In the genomic region with DNA sequence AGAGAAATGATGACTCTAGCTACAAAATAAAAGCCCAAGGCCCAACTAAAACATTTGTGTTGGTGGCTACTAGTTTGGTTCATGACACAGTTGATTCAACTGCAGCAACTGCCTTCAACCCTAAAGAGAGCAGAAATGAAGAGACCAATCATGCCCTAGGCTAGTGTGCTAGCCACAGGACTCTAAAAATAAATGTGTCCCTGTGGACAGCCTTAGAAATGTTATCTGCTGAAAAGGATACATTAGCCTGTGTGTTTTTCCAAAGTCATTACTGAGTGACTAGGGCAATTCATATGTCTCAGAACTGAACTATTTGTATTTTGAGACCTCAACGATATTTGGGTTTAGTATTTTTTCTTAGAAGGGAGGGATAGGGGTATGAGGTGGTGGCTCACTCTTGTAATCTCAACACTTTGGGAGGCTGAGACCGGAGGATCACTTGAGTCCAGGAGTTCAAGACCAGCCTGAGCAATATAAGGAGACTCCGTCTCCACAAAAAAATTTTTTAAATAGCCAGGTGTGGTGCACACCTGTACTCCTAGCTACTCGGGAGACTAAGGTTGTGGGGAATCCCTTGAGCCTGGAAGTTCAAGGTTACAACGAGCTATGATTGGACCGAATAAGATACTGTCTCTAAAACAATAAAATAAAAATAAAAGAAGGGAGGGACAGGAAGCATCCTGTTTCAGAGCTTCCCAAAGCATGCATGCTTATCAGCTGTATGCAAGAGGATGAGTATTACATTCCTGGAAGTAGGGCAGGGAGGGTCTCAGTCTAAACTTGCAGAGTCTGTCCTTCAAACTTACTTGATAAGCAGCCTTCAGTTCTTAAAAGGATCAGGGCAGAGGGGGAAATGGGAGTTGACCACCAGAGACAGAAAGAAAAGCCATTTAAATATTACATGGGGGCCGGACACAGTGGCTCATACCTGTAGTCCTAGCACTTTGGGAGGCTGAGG, we compare ENCODE assay signal across 1 cellular context.
A peak's percentile ranks its signal among the peaks of the same experiment; 100 is the strongest.
TF ChIP-seq lines count a peak whose summit lies in the region.

No MANE protein-coding gene starts in this region.

TF ChIP-seq in K562, 482 proteins besides CTCF, POLR2A, EP300 and RAD21 (continued from another document and continues in another):
- TF ChIP-seq ZNF324 (CRISPR knock-in tag; IDR thresholded peaks at IDR 0.05) = no peak
- no peak for TF ChIP-seq FUS (optimal IDR thresholded peaks at IDR 0.05; ENCODE audit: low read depth, low read length)
- no peak for TF ChIP-seq GABPB1 (CRISPR knock-in tag; IDR thresholded peaks at IDR 0.05)
- peak; percentile 87 for TF ChIP-seq FOSL1 (tag; conservative IDR thresholded peaks at IDR 0.05)
- TF ChIP-seq, protein P1, sequence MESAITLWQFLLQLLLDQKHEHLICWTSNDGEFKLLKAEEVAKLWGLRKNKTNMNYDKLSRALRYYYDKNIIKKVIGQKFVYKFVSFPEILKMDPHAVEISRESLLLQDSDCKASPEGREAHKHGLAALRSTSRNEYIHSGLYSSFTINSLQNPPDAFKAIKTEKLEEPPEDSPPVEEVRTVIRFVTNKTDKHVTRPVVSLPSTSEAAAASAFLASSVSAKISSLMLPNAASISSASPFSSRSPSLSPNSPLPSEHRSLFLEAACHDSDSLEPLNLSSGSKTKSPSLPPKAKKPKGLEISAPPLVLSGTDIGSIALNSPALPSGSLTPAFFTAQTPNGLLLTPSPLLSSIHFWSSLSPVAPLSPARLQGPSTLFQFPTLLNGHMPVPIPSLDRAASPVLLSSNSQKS (CRISPR knock-in tag; IDR thresholded peaks at IDR 0.05) = no peak
- TF ChIP-seq KLF13 (tag; IDR thresholded peaks at IDR 0.05; ENCODE audit: borderline replicate concordance, low read depth) = no peak
- TF ChIP-seq ZNF764 (CRISPR knock-in tag; IDR thresholded peaks at IDR 0.05; ENCODE audit: low read depth) = no peak
- peak; percentile 92 for TF ChIP-seq SOX6 (IDR thresholded peaks at IDR 0.05)
- no peak for TF ChIP-seq E2F3 (CRISPR knock-in tag; IDR thresholded peaks at IDR 0.05)
- peak; percentile 26 for TF ChIP-seq BRD9 (IDR thresholded peaks at IDR 0.05; ENCODE audit: low read depth, partially characterized antibody)
- peak; percentile 81 for TF ChIP-seq ETV5 (CRISPR knock-in tag; IDR thresholded peaks at IDR 0.05; ENCODE audit: low read depth)
- TF ChIP-seq POLR3G (IDR thresholded peaks at IDR 0.05; ENCODE audit: extremely low read depth, insufficient read length, insufficient replicate concordance) = no peak
- TF ChIP-seq, protein P2, sequence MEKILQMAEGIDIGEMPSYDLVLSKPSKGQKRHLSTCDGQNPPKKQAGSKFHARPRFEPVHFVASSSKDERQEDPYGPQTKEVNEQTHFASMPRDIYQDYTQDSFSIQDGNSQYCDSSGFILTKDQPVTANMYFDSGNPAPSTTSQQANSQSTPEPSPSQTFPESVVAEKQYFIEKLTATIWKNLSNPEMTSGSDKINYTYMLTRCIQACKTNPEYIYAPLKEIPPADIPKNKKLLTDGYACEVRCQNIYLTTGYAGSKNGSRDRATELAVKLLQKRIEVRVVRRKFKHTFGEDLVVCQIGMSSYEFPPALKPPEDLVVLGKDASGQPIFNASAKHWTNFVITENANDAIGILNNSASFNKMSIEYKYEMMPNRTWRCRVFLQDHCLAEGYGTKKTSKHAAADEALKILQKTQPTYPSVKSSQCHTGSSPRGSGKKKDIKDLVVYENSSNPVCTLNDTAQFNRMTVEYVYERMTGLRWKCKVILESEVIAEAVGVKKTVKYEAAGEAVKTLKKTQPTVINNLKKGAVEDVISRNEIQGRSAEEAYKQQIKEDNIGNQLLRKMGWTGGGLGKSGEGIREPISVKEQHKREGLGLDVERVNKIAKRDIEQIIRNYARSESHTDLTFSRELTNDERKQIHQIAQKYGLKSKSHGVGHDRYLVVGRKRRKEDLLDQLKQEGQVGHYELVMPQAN (IDR thresholded peaks at IDR 0.05; ENCODE audit: borderline replicate concordance) = peak; percentile 23; the same call in 1 of the 2 replicates
- TF ChIP-seq, protein P3, sequence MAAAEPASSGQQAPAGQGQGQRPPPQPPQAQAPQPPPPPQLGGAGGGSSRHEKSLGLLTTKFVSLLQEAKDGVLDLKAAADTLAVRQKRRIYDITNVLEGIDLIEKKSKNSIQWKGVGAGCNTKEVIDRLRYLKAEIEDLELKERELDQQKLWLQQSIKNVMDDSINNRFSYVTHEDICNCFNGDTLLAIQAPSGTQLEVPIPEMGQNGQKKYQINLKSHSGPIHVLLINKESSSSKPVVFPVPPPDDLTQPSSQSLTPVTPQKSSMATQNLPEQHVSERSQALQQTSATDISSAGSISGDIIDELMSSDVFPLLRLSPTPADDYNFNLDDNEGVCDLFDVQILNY (CRISPR knock-in tag; IDR thresholded peaks at IDR 0.05) = no peak
- TF ChIP-seq, protein P4, sequence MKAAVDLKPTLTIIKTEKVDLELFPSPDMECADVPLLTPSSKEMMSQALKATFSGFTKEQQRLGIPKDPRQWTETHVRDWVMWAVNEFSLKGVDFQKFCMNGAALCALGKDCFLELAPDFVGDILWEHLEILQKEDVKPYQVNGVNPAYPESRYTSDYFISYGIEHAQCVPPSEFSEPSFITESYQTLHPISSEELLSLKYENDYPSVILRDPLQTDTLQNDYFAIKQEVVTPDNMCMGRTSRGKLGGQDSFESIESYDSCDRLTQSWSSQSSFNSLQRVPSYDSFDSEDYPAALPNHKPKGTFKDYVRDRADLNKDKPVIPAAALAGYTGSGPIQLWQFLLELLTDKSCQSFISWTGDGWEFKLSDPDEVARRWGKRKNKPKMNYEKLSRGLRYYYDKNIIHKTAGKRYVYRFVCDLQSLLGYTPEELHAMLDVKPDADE (conservative IDR thresholded peaks at IDR 0.05; ENCODE audit: control insufficient read depth, low read depth, low read length) = no peak
- TF ChIP-seq PML (IDR thresholded peaks at IDR 0.05; ENCODE audit: low read length) = peak; percentile 55; the same call in 1 of the 2 replicates
- no peak for TF ChIP-seq ZNF3 (CRISPR knock-in tag; IDR thresholded peaks at IDR 0.05)
- no peak for TF ChIP-seq FOXA1 (IDR thresholded peaks at IDR 0.05; ENCODE audit: borderline replicate concordance)
- TF ChIP-seq, protein P5, sequence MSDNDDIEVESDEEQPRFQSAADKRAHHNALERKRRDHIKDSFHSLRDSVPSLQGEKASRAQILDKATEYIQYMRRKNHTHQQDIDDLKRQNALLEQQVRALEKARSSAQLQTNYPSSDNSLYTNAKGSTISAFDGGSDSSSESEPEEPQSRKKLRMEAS (CRISPR knock-in tag; IDR thresholded peaks at IDR 0.05) = no peak
- peak; percentile 72 for TF ChIP-seq C11orf30 (IDR thresholded peaks at IDR 0.05; ENCODE audit: low read depth)
- TF ChIP-seq THRAP3 (IDR thresholded peaks at IDR 0.05; ENCODE audit: borderline replicate concordance) = peak; percentile 66; the same call in 1 of the 2 replicates
- peak; percentile 92 for TF ChIP-seq TCF3 (CRISPR knock-in tag; IDR thresholded peaks at IDR 0.05)
- TF ChIP-seq, protein P6, sequence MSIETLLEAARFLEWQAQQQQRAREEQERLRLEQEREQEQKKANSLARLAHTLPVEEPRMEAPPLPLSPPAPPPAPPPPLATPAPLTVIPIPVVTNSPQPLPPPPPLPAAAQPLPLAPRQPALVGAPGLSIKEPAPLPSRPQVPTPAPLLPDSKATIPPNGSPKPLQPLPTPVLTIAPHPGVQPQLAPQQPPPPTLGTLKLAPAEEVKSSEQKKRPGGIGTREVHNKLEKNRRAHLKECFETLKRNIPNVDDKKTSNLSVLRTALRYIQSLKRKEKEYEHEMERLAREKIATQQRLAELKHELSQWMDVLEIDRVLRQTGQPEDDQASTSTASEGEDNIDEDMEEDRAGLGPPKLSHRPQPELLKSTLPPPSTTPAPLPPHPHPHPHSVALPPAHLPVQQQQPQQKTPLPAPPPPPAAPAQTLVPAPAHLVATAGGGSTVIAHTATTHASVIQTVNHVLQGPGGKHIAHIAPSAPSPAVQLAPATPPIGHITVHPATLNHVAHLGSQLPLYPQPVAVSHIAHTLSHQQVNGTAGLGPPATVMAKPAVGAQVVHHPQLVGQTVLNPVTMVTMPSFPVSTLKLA (conservative IDR thresholded peaks at IDR 0.05) = peak; percentile 38 to 61; a peak in 1 of 4 replicates
- no peak for TF ChIP-seq ZFX (CRISPR knock-in tag; IDR thresholded peaks at IDR 0.05)
- no peak for TF ChIP-seq SRSF9 (IDR thresholded peaks at IDR 0.05; ENCODE audit: borderline replicate concordance, low read depth, low read length)
- TF ChIP-seq GTF2E2 (tag; IDR thresholded peaks at IDR 0.05) = peak; percentile 29; the same call in 1 of the 2 replicates
- 0 out of 4 replicates have a peak, but pooled peaks of 1 of the 2 experiments have one; percentile 24 for TF ChIP-seq ETV6 (IDR thresholded peaks at IDR 0.05; ENCODE audit: borderline replicate concordance in 1 of 2, low read depth in 2 of 2, low read length in 1 of 2)
- TF ChIP-seq ETV6 (CRISPR knock-in tag; IDR thresholded peaks at IDR 0.05; ENCODE audit: borderline replicate concordance) = no peak
- peak; percentile 36; the same call in 1 of the 2 replicates for TF ChIP-seq GATAD2B (IDR thresholded peaks at IDR 0.05; ENCODE audit: borderline replicate concordance)
- TF ChIP-seq ZNF41 (CRISPR knock-in tag; conservative IDR thresholded peaks at IDR 0.05) = no peak
- peak; percentile 59; the same call in 1 of the 2 replicates for TF ChIP-seq FOXM1 (IDR thresholded peaks at IDR 0.05; ENCODE audit: low read depth)
- no peak for TF ChIP-seq FOXM1 (CRISPR knock-in tag; IDR thresholded peaks at IDR 0.05; ENCODE audit: low read depth)
- no peak for TF ChIP-seq ZNF644 (tag; IDR thresholded peaks at IDR 0.05; ENCODE audit: low read depth)
- TF ChIP-seq, protein P7, sequence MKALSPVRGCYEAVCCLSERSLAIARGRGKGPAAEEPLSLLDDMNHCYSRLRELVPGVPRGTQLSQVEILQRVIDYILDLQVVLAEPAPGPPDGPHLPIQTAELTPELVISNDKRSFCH (CRISPR knock-in tag; IDR thresholded peaks at IDR 0.05) = no peak
- TF ChIP-seq, protein P7 (tag; IDR thresholded peaks at IDR 0.05) = peak; percentile 77
- TF ChIP-seq RBM25 (IDR thresholded peaks at IDR 0.05; ENCODE audit: low read depth, low read length, severe bottlenecking) = peak; percentile 35
- TF ChIP-seq, protein P8, sequence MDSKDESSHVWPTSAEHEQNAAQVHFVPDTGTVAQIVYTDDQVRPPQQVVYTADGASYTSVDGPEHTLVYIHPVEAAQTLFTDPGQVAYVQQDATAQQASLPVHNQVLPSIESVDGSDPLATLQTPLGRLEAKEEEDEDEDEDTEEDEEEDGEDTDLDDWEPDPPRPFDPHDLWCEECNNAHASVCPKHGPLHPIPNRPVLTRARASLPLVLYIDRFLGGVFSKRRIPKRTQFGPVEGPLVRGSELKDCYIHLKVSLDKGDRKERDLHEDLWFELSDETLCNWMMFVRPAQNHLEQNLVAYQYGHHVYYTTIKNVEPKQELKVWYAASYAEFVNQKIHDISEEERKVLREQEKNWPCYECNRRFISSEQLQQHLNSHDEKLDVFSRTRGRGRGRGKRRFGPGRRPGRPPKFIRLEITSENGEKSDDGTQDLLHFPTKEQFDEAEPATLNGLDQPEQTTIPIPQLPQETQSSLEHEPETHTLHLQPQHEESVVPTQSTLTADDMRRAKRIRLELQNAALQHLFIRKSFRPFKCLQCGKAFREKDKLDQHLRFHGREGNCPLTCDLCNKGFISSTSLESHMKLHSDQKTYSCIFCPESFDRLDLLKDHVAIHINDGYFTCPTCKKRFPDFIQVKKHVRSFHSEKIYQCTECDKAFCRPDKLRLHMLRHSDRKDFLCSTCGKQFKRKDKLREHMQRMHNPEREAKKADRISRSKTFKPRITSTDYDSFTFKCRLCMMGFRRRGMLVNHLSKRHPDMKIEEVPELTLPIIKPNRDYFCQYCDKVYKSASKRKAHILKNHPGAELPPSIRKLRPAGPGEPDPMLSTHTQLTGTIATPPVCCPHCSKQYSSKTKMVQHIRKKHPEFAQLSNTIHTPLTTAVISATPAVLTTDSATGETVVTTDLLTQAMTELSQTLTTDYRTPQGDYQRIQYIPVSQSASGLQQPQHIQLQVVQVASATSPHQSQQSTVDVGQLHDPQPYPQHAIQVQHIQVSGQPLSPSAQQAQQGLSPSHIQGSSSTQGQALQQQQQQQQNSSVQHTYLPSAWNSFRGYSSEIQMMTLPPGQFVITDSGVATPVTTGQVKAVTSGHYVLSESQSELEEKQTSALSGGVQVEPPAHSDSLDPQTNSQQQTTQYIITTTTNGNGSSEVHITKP (IDR thresholded peaks at IDR 0.05; ENCODE audit: partially characterized antibody) = peak; percentile 76
- no peak for TF ChIP-seq ZNF76 (CRISPR knock-in tag; IDR thresholded peaks at IDR 0.05; ENCODE audit: borderline replicate concordance)
- TF ChIP-seq, protein P9, sequence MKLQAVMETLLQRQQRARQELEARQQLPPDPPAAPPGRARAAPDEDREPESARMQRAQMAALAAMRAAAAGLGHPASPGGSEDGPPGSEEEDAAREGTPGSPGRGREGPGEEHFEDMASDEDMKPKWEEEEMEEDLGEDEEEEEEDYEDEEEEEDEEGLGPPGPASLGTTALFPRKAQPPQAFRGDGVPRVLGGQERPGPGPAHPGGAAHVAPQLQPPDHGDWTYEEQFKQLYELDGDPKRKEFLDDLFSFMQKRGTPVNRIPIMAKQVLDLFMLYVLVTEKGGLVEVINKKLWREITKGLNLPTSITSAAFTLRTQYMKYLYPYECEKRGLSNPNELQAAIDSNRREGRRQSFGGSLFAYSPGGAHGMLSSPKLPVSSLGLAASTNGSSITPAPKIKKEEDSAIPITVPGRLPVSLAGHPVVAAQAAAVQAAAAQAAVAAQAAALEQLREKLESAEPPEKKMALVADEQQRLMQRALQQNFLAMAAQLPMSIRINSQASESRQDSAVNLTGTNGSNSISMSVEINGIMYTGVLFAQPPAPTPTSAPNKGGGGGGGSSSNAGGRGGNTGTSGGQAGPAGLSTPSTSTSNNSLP (IDR thresholded peaks at IDR 0.05; ENCODE audit: borderline replicate concordance, low read depth, low read length) = peak; percentile 59
- peak; percentile 4 for TF ChIP-seq MAFG (tag; conservative IDR thresholded peaks at IDR 0.05)
- no peak for TF ChIP-seq ARNT (IDR thresholded peaks at IDR 0.05)
- TF ChIP-seq JUND (IDR thresholded peaks at IDR 0.05; ENCODE audit: borderline replicate concordance, low read depth, low read length) = peak; percentile 85; the same call in 1 of the 2 replicates
- peak; percentile 87; the same call in 2 of the 3 replicates for TF ChIP-seq JUND (tag; IDR thresholded peaks at IDR 0.05; ENCODE audit: borderline replicate concordance, low read depth, low read length)
- TF ChIP-seq ADNP (tag; IDR thresholded peaks at IDR 0.05) = peak; percentile 62; the same call in 1 of the 2 replicates
- peak; percentile 52; the same call in 1 of the 2 replicates for TF ChIP-seq NCOA1 (IDR thresholded peaks at IDR 0.05; ENCODE audit: low read depth)
- TF ChIP-seq, protein P10, sequence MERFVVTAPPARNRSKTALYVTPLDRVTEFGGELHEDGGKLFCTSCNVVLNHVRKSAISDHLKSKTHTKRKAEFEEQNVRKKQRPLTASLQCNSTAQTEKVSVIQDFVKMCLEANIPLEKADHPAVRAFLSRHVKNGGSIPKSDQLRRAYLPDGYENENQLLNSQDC (CRISPR knock-in tag; IDR thresholded peaks at IDR 0.05) = no peak
- TF ChIP-seq CBX5 (IDR thresholded peaks at IDR 0.05; ENCODE audit: borderline replicate concordance, low read depth) = no peak
- no peak for TF ChIP-seq TAF15 (IDR thresholded peaks at IDR 0.05; ENCODE audit: low read depth, low read length)
- TF ChIP-seq L3MBTL2 (IDR thresholded peaks at IDR 0.05) = peak; percentile 13; the same call in 1 of the 2 replicates
- TF ChIP-seq STAT5A (IDR thresholded peaks at IDR 0.05; ENCODE audit: borderline replicate concordance, low read length) = peak; percentile 93
- peak; percentile 31; the same call in 1 of the 2 replicates for TF ChIP-seq CC2D1A (IDR thresholded peaks at IDR 0.05)
- TF ChIP-seq MYC (IDR thresholded peaks at IDR 0.05; ENCODE audit: low read depth, low read length) = 0 out of 2 replicates have a peak, but pooled peaks have one; percentile 23
- TF ChIP-seq MYC (CRISPR knock-in tag; IDR thresholded peaks at IDR 0.05; ENCODE audit: borderline replicate concordance, low read depth) = no peak
